In the genomic region with DNA sequence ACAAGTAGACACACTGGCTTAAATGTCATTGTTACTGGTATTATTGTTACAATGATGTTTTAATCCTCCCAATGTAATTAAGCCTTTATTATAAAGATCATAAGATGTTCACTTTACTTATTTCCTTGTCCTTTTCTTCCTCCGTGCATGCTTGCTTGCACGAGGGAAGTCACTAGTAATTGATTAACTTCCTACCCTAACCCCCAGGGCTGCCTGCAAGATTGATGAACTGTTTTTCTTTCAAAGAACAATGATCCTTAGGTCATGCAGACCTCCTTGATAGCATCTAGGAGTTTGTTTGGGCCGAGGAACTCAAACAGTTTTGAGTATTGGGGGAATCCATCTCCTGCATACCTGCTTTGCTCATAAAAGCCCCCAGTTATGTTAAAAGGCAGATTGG, we compare ENCODE assay signal across 18 cellular contexts.
"Had no signal": no experiment of that assay in that cellular context is flagged by ENCODE, and none has a peak within 500 bp of the region (broad histone marks: within the 10 kb centered on the region; RNA-seq: fewer than 3 reads in every experiment).

No MANE protein-coding gene starts in this region.

- H3K27ac ChIP-seq: adrenal gland, cardiac muscle cell had no signal

- H3K27me3 ChIP-seq: adrenal gland, cardiac muscle cell had no signal

- H3K4me1 ChIP-seq: adrenal gland had no signal

- FAIRE-seq: keratinocyte, small intestine had no signal

- H3K9me3 ChIP-seq: adrenal gland had no signal

- H3K36me3 ChIP-seq: adrenal gland, cardiac muscle cell had no signal

- DNase-seq: activated CD4-positive, alpha-beta T cell treated with anti-CD3 and anti-CD28 coated beads for 4 hours; activated CD8-positive, alpha-beta memory T cell treated with anti-CD3 and anti-CD28 coated beads, Interleukin-2, amount 50 U/mL, for 4 hours; activated CD8-positive, alpha-beta T cell treated with anti-CD3 and anti-CD28 coated beads for 36 hours; activated effector memory CD4-positive, alpha-beta T cell treated with anti-CD3 and anti-CD28 coated beads, Interleukin-2, amount 50 U/mL, for 16 hours; activated T-cell treated with anti-CD3 and anti-CD28 coated beads, Interleukin-2, amount 50 U/mL, for 48 hours; adrenal gland; hippocampal formation; left ventricle myocardium superior; mesenchymal stem cell; nucleus accumbens; posterior cingulate gyrus; right cardiac atrium; small intestine; stimulated activated CD4-positive, alpha-beta T cell treated with anti-CD3 and anti-CD28 coated beads, Interleukin-4, amount 100 ng/mL, for 24 hours; stimulated activated naive CD8-positive, alpha-beta T cell treated with anti-CD3 and anti-CD28 coated beads, Interleukin-15, Interleukin-2, amounts not matched to agents 100 U/mL and 50 U/mL, for 24 hours; trophoblast cell had no signal

- ATAC-seq: activated CD8-positive, alpha-beta T cell treated with anti-CD3 and anti-CD28 coated beads for 36 hours; left ventricle myocardium superior; right cardiac atrium; stimulated activated naive CD8-positive, alpha-beta T cell treated with anti-CD3 and anti-CD28 coated beads, Interleukin-15, Interleukin-2, amounts not matched to agents 100 U/mL and 50 U/mL, for 24 hours had no signal

- H3K4me3 ChIP-seq: adrenal gland, cardiac muscle cell had no signal
